Comparison of ENCODE assay signal across 17 cellular contexts in genomic region chr10:48938990-48939536, GRCh38. TPM values are rescaled to one million over a fixed set of nuclear protein-coding genes. Genes with fewer than 3 reads are reported as not detected.
DNase-seq lines count a peak whose midpoint lies in the region; ATAC-seq and TF ChIP-seq lines count a peak whose summit lies in the region.
"Had no signal": no experiment of that assay in that cellular context is flagged by ENCODE, and none has a peak within 500 bp of the region (broad histone marks: within the 10 kb centered on the region; RNA-seq: fewer than 3 reads in every experiment).

No MANE protein-coding gene starts in this region.

- H3K27ac Mint-ChIP-seq in CD14-positive monocyte (peak overlapping the region in 1 of 7 donors; percentile 17), naive B cell (peak overlapping the region in 4 of 6 donors; percentile 34 to 90 (median 48)), type B pancreatic cell (no peak overlapping the region)
- H3K27ac Mint-ChIP-seq: CD8-positive, alpha-beta memory T cell had no signal

- H3K27me3 Mint-ChIP-seq in CD14-positive monocyte (ENCODE audit: low read depth in 3 of 3) = no peaks in the 10 kb centered on the region
- H3K27me3 Mint-ChIP-seq in naive B cell = no peaks in the 10 kb centered on the region
- H3K27me3 Mint-ChIP-seq in type B pancreatic cell = peaks cover 9% of the 10 kb centered on the region
- H3K27me3 Mint-ChIP-seq: CD8-positive, alpha-beta memory T cell had no signal

- TF ChIP-seq CTCF in CD14-positive monocyte (IDR thresholded peaks at IDR 0.05) (no peak), coronary artery (IDR thresholded peaks at IDR 0.05) (no peak), type B pancreatic cell (conservative IDR thresholded peaks at IDR 0.05) (no peak)

- H3K9me3 Mint-ChIP-seq in CD14-positive monocyte = no peaks in the 10 kb centered on the region
- H3K9me3 Mint-ChIP-seq in naive B cell = no peaks in the 10 kb centered on the region
- no peaks in the 10 kb centered on the region for H3K9me3 Mint-ChIP-seq in type B pancreatic cell
- H3K9me3 Mint-ChIP-seq: GM23338 had no signal

- no peak for ATAC-seq in naive B cell (ENCODE audit: low read depth in 2 of 2)
- ATAC-seq: A549, GM23338 had no signal

- H3K36me3 Mint-ChIP-seq in CD14-positive monocyte = peaks cover 42 to 50% of the 10 kb centered on the region in 2 donors
- peaks cover 9 to 13% of the 10 kb centered on the region in 2 donors for H3K36me3 Mint-ChIP-seq in naive B cell
- H3K36me3 Mint-ChIP-seq in type B pancreatic cell = no peaks in the 10 kb centered on the region
- H3K36me3 Mint-ChIP-seq: CD8-positive, alpha-beta memory T cell had no signal

- H3K4me1 Mint-ChIP-seq in CD14-positive monocyte (no peaks in the 10 kb centered on the region), naive B cell (peaks cover 0 to 6% (median 4%) of the 10 kb centered on the region in 3 donors), type B pancreatic cell (ENCODE audit: unreplicated experiment) (peaks cover 13% of the 10 kb centered on the region)
- H3K4me1 Mint-ChIP-seq: CD8-positive, alpha-beta memory T cell had no signal

- H3K4me3 ChIP-seq in coronary artery = no peak overlapping the region
- H3K4me3 ChIP-seq: A549, GM23338, HAP-1 had no signal

- H3K27ac ChIP-seq in coronary artery = no peak overlapping the region
- H3K27ac ChIP-seq: A549, HL-60 had no signal

- H3K4me3 Mint-ChIP-seq in CD14-positive monocyte (no peak overlapping the region), naive B cell (peak overlapping the region in 1 of 8 donors; percentile 31), type B pancreatic cell (no peak overlapping the region)
- H3K4me3 Mint-ChIP-seq: CD8-positive, alpha-beta memory T cell; GM23338 had no signal

- DNase-seq in CD14-positive monocyte (ENCODE audit: low spot score) (peak; percentile 16), coronary artery (ENCODE audit: low spot score) (peak; percentile 53), naive B cell (no peak), type B pancreatic cell (ENCODE audit: extremely low spot score, unreplicated experiment) (peak; percentile 47), amniotic stem cell (lab: John Stamatoyannopoulos, UW) (no peak), NCI-H1092 treated with DMSO at 0.1 percent for 48 hours (lab: John Stamatoyannopoulos, UW) (no peak)
- DNase-seq in activated CD4-positive, alpha-beta T cell treated with anti-CD3 and anti-CD28 coated beads, Interleukin-2, amount 50 U/mL, for 48 hours = no peak
- DNase-seq: Caco-2; CD8-positive, alpha-beta memory T cell; DND-41; GDM1 had no signal

- intact Hi-C loops in CD14-positive monocyte (cut with micrococcal nuclease) = no loop called here

RNA-seq across cellular contexts. Expression of gene LRRC18, which starts 0.6 kb away (rescaled TPM):
- polyA plus RNA-seq in CD14-positive monocyte = not detected
- 1 to 10 TPM in 3 of 6 donors, under 1 TPM in 2, not detected in 1; 0.35 to 2.0 (median 1.1) TPM for polyA plus RNA-seq in naive B cell (ENCODE audit: low read depth in 6 of 6)
- total RNA-seq in type B pancreatic cell (ENCODE audit: low replicate concordance) = not detected in 2 replicates
- total RNA-seq: Caco-2; CD8-positive, alpha-beta memory T cell; GM23338 had no signal
- polyA plus RNA-seq: A549; AG04450; BJ; CD8-positive, alpha-beta memory T cell; GM23338 had no signal

Comparison
In these comparisons a context has a peak if more than half of its experiments do, and no peak if none do; other contexts are left out.
1. DNase-seq: peak in CD14-positive monocyte (single experiment), coronary artery (single experiment) and type B pancreatic cell (single experiment); none in naive B cell (single experiment), amniotic stem cell (single experiment), NCI-H1092 treated with DMSO at 0.1 percent for 48 hours (single experiment) and activated CD4-positive, alpha-beta T cell treated with anti-CD3 and anti-CD28 coated beads, Interleukin-2, amount 50 U/mL, for 48 hours (0 of 2).